ENCODE assay signal across 9 cellular contexts in genomic region chrX:10016516-10017132, GRCh38. TPM values are rescaled to one million over a fixed set of nuclear protein-coding genes. Genes with fewer than 3 reads are reported as not detected.
A peak's percentile ranks its signal among the peaks of the same experiment; 100 is the strongest.
DNase-seq lines count a peak whose midpoint lies in the region; ATAC-seq and TF ChIP-seq lines count a peak whose summit lies in the region.
"Had no signal": no experiment of that assay in that cellular context is flagged by ENCODE, and none has a peak within 500 bp of the region (broad histone marks: within the 10 kb centered on the region; RNA-seq: fewer than 3 reads in every experiment).

No MANE protein-coding gene starts in this region.

- DNase-seq in GM12865 (ENCODE audit: low read depth), result no peak
- no peak for DNase-seq in fibroblast of villous mesenchyme (ENCODE audit: low read depth)
- no peak for DNase-seq in sciatic nerve (ENCODE audit: low spot score)
- DNase-seq in T-helper 9 cell, result no peak
- DNase-seq: kidney glomerular epithelial cell had no signal

- H3K27ac ChIP-seq in VCaP, result peak overlapping the region; percentile 9; the same call in 1 of the 2 replicates

- H3K4me3 ChIP-seq in GM12865 (ENCODE audit: low read depth, low read length) (peak overlapping the region; percentile 45; the same call in 1 of the 2 replicates), fibroblast of villous mesenchyme (ENCODE audit: low read depth, low read length) (peak overlapping the region; percentile 67)

- intact Hi-C loops in sciatic nerve (cut with DNase I), result no loop called here

- peak; percentile 11 for ATAC-seq in sciatic nerve
- no peak for ATAC-seq in GM21515 (IDR thresholded peaks at IDR 0.05; ENCODE audit: unreplicated experiment)
- ATAC-seq in GM21526 (IDR thresholded peaks at IDR 0.05; ENCODE audit: low FRiP score, unreplicated experiment), result no peak
- no peak for ATAC-seq in GM18498 (IDR thresholded peaks at IDR 0.05; ENCODE audit: unreplicated experiment)

- TF ChIP-seq CTCF in GM12865 (IDR thresholded peaks at IDR 0.05; ENCODE audit: insufficient read depth, low read depth, low read length, missing control alignments), result no peak
- no peak for TF ChIP-seq CTCF in VCaP (conservative IDR thresholded peaks at IDR 0.05)
- TF ChIP-seq CTCF in fibroblast of villous mesenchyme (IDR thresholded peaks at IDR 0.05; ENCODE audit: insufficient read depth, low read depth, low read length), result no peak

RNA-seq across cellular contexts. Expression of gene CLDN34, which starts 49.5 kb away (rescaled TPM):
- under 0.01 TPM in 1 of 2 replicates, not detected in the other for total RNA-seq in fibroblast of villous mesenchyme
- not detected for total RNA-seq in sciatic nerve
